8 cellular contexts compared by ENCODE assay signal in the genomic region with DNA sequence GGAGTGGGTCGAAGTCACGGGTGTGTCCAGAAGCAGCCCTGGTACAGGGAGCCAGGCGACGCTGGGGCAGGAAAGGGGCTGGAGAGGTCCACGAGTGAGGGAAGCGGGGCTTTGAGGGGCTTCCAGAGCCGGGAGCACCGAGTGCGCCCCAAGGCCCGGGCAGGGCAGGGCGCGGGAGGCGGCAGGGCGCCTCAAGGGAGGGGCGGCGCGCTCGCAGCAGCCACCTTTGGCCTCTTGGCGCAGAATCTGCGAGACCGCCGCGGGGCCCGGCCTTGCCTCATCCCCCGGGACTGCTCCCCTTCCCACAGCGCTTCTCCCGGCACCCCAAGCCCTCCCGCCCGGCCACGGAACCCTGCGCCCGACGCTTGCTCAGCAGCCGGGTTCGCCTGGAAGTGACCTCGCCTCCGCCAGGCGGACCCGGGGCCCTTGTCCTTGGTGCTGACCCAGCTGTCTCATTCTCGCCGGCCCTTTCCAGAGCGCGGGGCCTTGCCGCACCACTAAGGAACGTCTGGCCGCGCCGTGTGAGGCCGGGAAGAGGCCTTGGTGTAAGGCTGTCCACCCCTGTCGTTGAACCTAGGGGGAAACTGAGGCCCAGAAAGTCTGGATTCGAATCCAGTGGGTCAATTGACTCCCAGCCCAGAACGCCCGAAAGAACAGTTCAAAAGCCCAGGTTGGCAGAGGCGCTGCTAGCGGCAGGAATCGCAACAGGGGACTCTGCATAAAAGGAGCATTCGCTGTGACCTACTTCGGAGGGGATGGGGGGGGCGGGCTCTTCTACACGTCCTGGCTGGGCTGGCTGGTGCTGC. TPM values are rescaled to one million over a fixed set of nuclear protein-coding genes. Genes with fewer than 3 reads are reported as not detected.
DNase-seq lines count a peak whose midpoint lies in the region; ATAC-seq, FAIRE-seq and TF ChIP-seq lines count a peak whose summit lies in the region.

No MANE protein-coding gene starts in this region.

- no TSS peak for BruUV-seq in A673 (replicated peaks; lab: Mats Ljungman, UMichigan)

- H3K27me3 ChIP-seq in A673 (replicated peaks; ENCODE audit: insufficient read depth, low read depth, low read length, poor library complexity), result peaks cover 20% of the 10 kb centered on the region
- peaks cover 74% of the 10 kb centered on the region for H3K27me3 ChIP-seq in NT2/D1 (ENCODE audit: insufficient read depth, insufficient read length)
- H3K27me3 ChIP-seq in parathyroid adenoma (ENCODE audit: control insufficient read depth, insufficient read depth, low read length), result peaks cover 2% of the 10 kb centered on the region

- peak; percentile 55 for DNase-seq in A673 (ENCODE audit: low spot score)
- DNase-seq in GM12892 (ENCODE audit: insufficient read length), result peak; percentile 36
- DNase-seq in NT2/D1 (ENCODE audit: low read depth, low spot score), result peak; percentile 63
- DNase-seq in activated naive CD8-positive, alpha-beta T cell treated with anti-CD3 and anti-CD28 coated beads, Interleukin-2, amount 50 U/mL, for 24 hours, result peak; percentile 46
- DNase-seq in Right ventricle myocardium superior, result peak; percentile 63
- DNase-seq in GF-D8 (lab: John Stamatoyannopoulos, UW), result no peak

- peaks cover 65% of the 10 kb centered on the region for H3K27me3 Mint-ChIP-seq in activated naive CD8-positive, alpha-beta T cell treated with anti-CD3 and anti-CD28 coated beads, Interleukin-2, amount 50 U/mL, for 24 hours

- H3K9me3 Mint-ChIP-seq in activated naive CD8-positive, alpha-beta T cell treated with anti-CD3 and anti-CD28 coated beads, Interleukin-2, amount 50 U/mL, for 24 hours, result no peaks in the 10 kb centered on the region

- intact Hi-C loops in A673 (cut with micrococcal nuclease; ENCODE audit: unreplicated experiment) (loop anchor here (5.0 to 10.0 kb wide), 3 partner anchors 283 to 1018 kb away; no protein-coding TSS in a partner anchor), Right ventricle myocardium superior (cut with DNase I) (no loop called here)

- POLR2A ChIA-PET in A673 (lab: Charles Lee; ENCODE audit: low non-redundant PET), result no interaction called here

- H3K9ac ChIP-seq in NT2/D1 (ENCODE audit: insufficient read length, low read depth), result no peak overlapping the region
- peak overlapping the region; percentile 85 for H3K9ac ChIP-seq in parathyroid adenoma

- no peaks in the 10 kb centered on the region for H3K36me3 ChIP-seq in A673 (ENCODE audit: insufficient read depth, low read length, poor library complexity, severe bottlenecking)
- no peaks in the 10 kb centered on the region for H3K36me3 ChIP-seq in NT2/D1 (ENCODE audit: insufficient read depth, insufficient read length, low read length)
- H3K36me3 ChIP-seq in parathyroid adenoma (ENCODE audit: control insufficient read depth, insufficient read depth, low read length), result no peaks in the 10 kb centered on the region

- peaks cover 8% of the 10 kb centered on the region for H3K4me1 ChIP-seq in A673 (ENCODE audit: insufficient read depth, low read length, poor library complexity, severe bottlenecking)
- H3K4me1 ChIP-seq in NT2/D1 (ENCODE audit: insufficient read depth, insufficient read length), result peaks cover 4% of the 10 kb centered on the region
- no peaks in the 10 kb centered on the region for H3K4me1 ChIP-seq in parathyroid adenoma

- peak overlapping the region; percentile 65 for H3K4me2 ChIP-seq in parathyroid adenoma (ENCODE audit: low read length)

- FAIRE-seq in GM12892 (lab: Jason Lieb, UNC), result peak; percentile 48

- peaks cover 15% of the 10 kb centered on the region for H3K4me1 Mint-ChIP-seq in activated naive CD8-positive, alpha-beta T cell treated with anti-CD3 and anti-CD28 coated beads, Interleukin-2, amount 50 U/mL, for 24 hours

- no peak overlapping the region for H3K4me3 Mint-ChIP-seq in activated naive CD8-positive, alpha-beta T cell treated with anti-CD3 and anti-CD28 coated beads, Interleukin-2, amount 50 U/mL, for 24 hours

- no peaks in the 10 kb centered on the region for H3K9me3 ChIP-seq in A673 (ENCODE audit: low read depth, low read length, poor library complexity, severe bottlenecking)
- H3K9me3 ChIP-seq in NT2/D1 (ENCODE audit: insufficient read depth, low read length), result no peaks in the 10 kb centered on the region
- H3K9me3 ChIP-seq in parathyroid adenoma (ENCODE audit: control insufficient read depth, low read length), result no peaks in the 10 kb centered on the region

- no peak for TF ChIP-seq CTCF in A673 (conservative IDR thresholded peaks at IDR 0.05; ENCODE audit: low read depth, low read length)
- TF ChIP-seq CTCF in parathyroid adenoma (IDR thresholded peaks at IDR 0.05), result no peak

- H3K27ac ChIP-seq in A673 (ENCODE audit: low read depth, low read length, poor library complexity, severe bottlenecking), result no peak overlapping the region
- H3K27ac ChIP-seq in parathyroid adenoma, result peak overlapping the region; percentile 88

- H3K4me3 ChIP-seq in A673 (ENCODE audit: low read depth, low read length, poor library complexity, severe bottlenecking) (peak overlapping the region; percentile 56), NT2/D1 (ENCODE audit: insufficient read length, low read depth) (peak overlapping the region; percentile 58), parathyroid adenoma (ENCODE audit: low read depth, low read length) (peak overlapping the region; percentile 31)

- peak; percentile 56 for ATAC-seq in HG02938 (IDR thresholded peaks at IDR 0.05; ENCODE audit: unreplicated experiment)
- peak; percentile 30 for ATAC-seq in activated naive CD8-positive, alpha-beta T cell treated with anti-CD3 and anti-CD28 coated beads, Interleukin-2, amount 50 U/mL, for 24 hours
- ATAC-seq in Right ventricle myocardium superior (ENCODE audit: poor library complexity), result peak; percentile 86

- CTCF ChIA-PET in A673 (lab: Charles Lee), result interaction anchor here (0.6 kb wide), 1 partner anchor 200 kb away, joined by 3 read pairs; no protein-coding TSS in a partner anchor

- H3K27ac Mint-ChIP-seq in activated naive CD8-positive, alpha-beta T cell treated with anti-CD3 and anti-CD28 coated beads, Interleukin-2, amount 50 U/mL, for 24 hours, result no peak overlapping the region

- TF ChIP-seq POLR2A in GM12892 (IDR thresholded peaks at IDR 0.05; ENCODE audit: low read depth, low read length), result no peak

- H3K36me3 Mint-ChIP-seq in activated naive CD8-positive, alpha-beta T cell treated with anti-CD3 and anti-CD28 coated beads, Interleukin-2, amount 50 U/mL, for 24 hours (ENCODE audit: low read depth), result no peaks in the 10 kb centered on the region

- H2AFZ ChIP-seq in parathyroid adenoma, result peak overlapping the region; percentile 92

- H3K79me2 ChIP-seq in parathyroid adenoma, result peaks cover 4% of the 10 kb centered on the region

RNA-seq across cellular contexts. Expression of gene DNER, which starts 0.6 kb away (rescaled TPM):
- 8.4 and 9.2 TPM in 2 replicates for total RNA-seq in A673 (2021)
- not detected for polyA plus RNA-seq in GM12892 (2012; ENCODE audit: missing spikeins)
- total RNA-seq in Right ventricle myocardium superior, result 2.3 TPM

Comparison
In these comparisons a context has a peak if more than half of its experiments do, and no peak if none do; other contexts are left out.
1. ATAC-seq: peak in every context shown above with its lines; median percentile 86 in Right ventricle myocardium superior; 56 in HG02938; 30 in activated naive CD8-positive, alpha-beta T cell treated with anti-CD3 and anti-CD28 coated beads, Interleukin-2, amount 50 U/mL, for 24 hours.